Comparison of ENCODE assay signal across 7 cellular contexts in the genomic region with DNA sequence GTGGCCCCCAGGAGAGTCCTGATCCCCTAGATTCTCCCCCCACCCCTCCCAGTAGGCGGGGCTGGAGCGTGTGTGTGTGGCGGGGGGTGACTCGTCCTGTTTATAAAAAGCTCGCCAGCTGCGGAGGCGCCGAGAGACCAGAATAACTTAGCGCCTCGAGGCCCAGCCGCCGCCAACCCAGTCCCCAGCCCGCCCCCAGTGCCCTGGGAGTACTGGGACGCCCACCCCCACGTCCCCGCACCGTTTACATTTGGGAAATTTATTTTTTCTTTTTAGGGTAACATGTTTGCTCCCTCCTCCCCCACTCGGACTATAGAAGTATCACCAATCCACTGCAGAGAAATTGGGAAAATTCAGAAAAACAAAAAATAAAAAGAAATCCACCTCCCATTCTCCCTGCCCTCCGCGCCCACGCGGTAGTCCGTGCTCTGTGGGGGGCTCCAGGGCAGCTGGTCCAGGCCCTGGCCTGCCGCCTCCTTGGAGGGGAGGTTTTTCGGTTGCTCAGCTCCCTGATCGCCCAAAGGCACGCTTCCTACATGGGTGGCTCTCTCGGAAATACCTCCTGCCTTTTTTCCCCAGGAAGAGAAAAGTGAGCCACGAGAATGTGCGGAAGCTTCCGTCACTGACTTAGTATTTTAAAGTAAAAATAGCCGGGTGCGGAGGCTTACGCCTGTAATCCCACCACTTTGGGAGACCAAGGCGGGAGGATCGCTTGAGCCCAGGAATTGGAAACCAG. TPM values are rescaled to one million over a fixed set of nuclear protein-coding genes. Genes with fewer than 3 reads are reported as not detected.
DNase-seq lines count a peak whose midpoint lies in the region; ATAC-seq, FAIRE-seq and TF ChIP-seq lines count a peak whose summit lies in the region.

No MANE protein-coding gene starts in this region.

- H3K4me3 ChIP-seq in endodermal cell (ENCODE audit: low read length): peak overlapping the region; percentile 87

- no peaks in the 10 kb centered on the region for H3K36me3 Mint-ChIP-seq in activated CD8-positive, alpha-beta memory T cell treated with anti-CD3 and anti-CD28 coated beads, Interleukin-2, amount 10 ng/mL, durations not matched to agents 7 days and 5 days
- H3K36me3 Mint-ChIP-seq in endodermal cell (ENCODE audit: low read depth): peaks cover 3% of the 10 kb centered on the region
- peaks cover 6% of the 10 kb centered on the region for H3K36me3 Mint-ChIP-seq in stimulated activated memory B cell treated with anti-CD40 and anti-IgM and Interleukin-4, amounts not matched to agents 10 μg/mL and 1 μg/mL and 100 μg/mL, for 72 hours

- FAIRE-seq in GM12891 (lab: Jason Lieb, UNC): peak; percentile 28

- peaks cover 7% of the 10 kb centered on the region for H3K27me3 Mint-ChIP-seq in activated CD8-positive, alpha-beta memory T cell treated with anti-CD3 and anti-CD28 coated beads, Interleukin-2, amount 10 ng/mL, durations not matched to agents 7 days and 5 days
- peaks cover 15% of the 10 kb centered on the region for H3K27me3 Mint-ChIP-seq in endodermal cell (ENCODE audit: insufficient read depth)
- H3K27me3 Mint-ChIP-seq in stimulated activated memory B cell treated with anti-CD40 and anti-IgM and Interleukin-4, amounts not matched to agents 10 μg/mL and 1 μg/mL and 100 μg/mL, for 72 hours: peaks cover 17% of the 10 kb centered on the region

- WGBS in endodermal cell (ENCODE audit: insufficient coverage in 1 of 2, insufficient read length in 1 of 2), 2 experiments: 19 to 23% methylated on average over 19 to 34 of the region's 36 CpGs

- peak overlapping the region; percentile 77 for H3K9ac ChIP-seq in endodermal cell (ENCODE audit: extremely low read depth, low read length, poor library complexity, severe bottlenecking)

- no peaks in the 10 kb centered on the region for H3K4me1 ChIP-seq in endodermal cell (ENCODE audit: control insufficient read depth, insufficient read depth, low read length)

- H3K4me1 Mint-ChIP-seq in activated CD8-positive, alpha-beta memory T cell treated with anti-CD3 and anti-CD28 coated beads, Interleukin-2, amount 10 ng/mL, durations not matched to agents 7 days and 5 days: peaks cover 17% of the 10 kb centered on the region
- H3K4me1 Mint-ChIP-seq in endodermal cell: peaks cover 6% of the 10 kb centered on the region
- peaks cover 44% of the 10 kb centered on the region for H3K4me1 Mint-ChIP-seq in stimulated activated memory B cell treated with anti-CD40 and anti-IgM and Interleukin-4, amounts not matched to agents 10 μg/mL and 1 μg/mL and 100 μg/mL, for 72 hours

- peak overlapping the region; percentile 86 for H3K27ac ChIP-seq in endodermal cell (ENCODE audit: low read depth, low read length)

- H3K4me3 Mint-ChIP-seq in activated CD8-positive, alpha-beta memory T cell treated with anti-CD3 and anti-CD28 coated beads, Interleukin-2, amount 10 ng/mL, durations not matched to agents 7 days and 5 days: peak overlapping the region; percentile 83
- H3K4me3 Mint-ChIP-seq in endodermal cell: peak overlapping the region; percentile 78
- peak overlapping the region; percentile 86 for H3K4me3 Mint-ChIP-seq in stimulated activated memory B cell treated with anti-CD40 and anti-IgM and Interleukin-4, amounts not matched to agents 10 μg/mL and 1 μg/mL and 100 μg/mL, for 72 hours

- H3K9me3 Mint-ChIP-seq in activated CD8-positive, alpha-beta memory T cell treated with anti-CD3 and anti-CD28 coated beads, Interleukin-2, amount 10 ng/mL, durations not matched to agents 7 days and 5 days (ENCODE audit: low read depth): no peaks in the 10 kb centered on the region
- no peaks in the 10 kb centered on the region for H3K9me3 Mint-ChIP-seq in endodermal cell
- H3K9me3 Mint-ChIP-seq in stimulated activated memory B cell treated with anti-CD40 and anti-IgM and Interleukin-4, amounts not matched to agents 10 μg/mL and 1 μg/mL and 100 μg/mL, for 72 hours: no peaks in the 10 kb centered on the region

- ATAC-seq in activated CD8-positive, alpha-beta memory T cell treated with anti-CD3 and anti-CD28 coated beads, Interleukin-2, amount 10 ng/mL, durations not matched to agents 7 days and 5 days: no peak
- peak; percentile 13 for ATAC-seq in stimulated activated memory B cell treated with anti-CD40 and anti-IgM and Interleukin-4, amounts not matched to agents 10 μg/mL and 1 μg/mL and 100 μg/mL, for 72 hours
- ATAC-seq in GM18498 (IDR thresholded peaks at IDR 0.05; ENCODE audit: unreplicated experiment): no peak

- no peak for TF ChIP-seq POLR2A in GM12891 (IDR thresholded peaks at IDR 0.05; ENCODE audit: low read depth, low read length)

- H3K36me3 ChIP-seq in endodermal cell (ENCODE audit: control insufficient read depth, insufficient read depth, low read length): no peaks in the 10 kb centered on the region

- DNase-seq in GM12891 (ENCODE audit: insufficient read length, low spot score) (peak; percentile 72), NCI-H446 (lab: John Stamatoyannopoulos, UW) (peak; percentile 59 to 60), endodermal cell (peak; percentile 85), medulla oblongata (ENCODE audit: extremely low spot score) (peak; percentile 90)
- peak; percentile 74 for DNase-seq in activated CD8-positive, alpha-beta memory T cell treated with anti-CD3 and anti-CD28 coated beads, Interleukin-2, amount 10 ng/mL, durations not matched to agents 7 days and 5 days

- no peaks in the 10 kb centered on the region for H3K9me3 ChIP-seq in endodermal cell (ENCODE audit: control insufficient read depth, low read length)

- CTCF ChIA-PET in activated CD8-positive, alpha-beta memory T cell treated with anti-CD3 and anti-CD28 coated beads, Interleukin-2, amount 10 ng/mL, durations not matched to agents 7 days and 5 days (lab: Charles Lee): interaction anchor here (0.9 to 9.9 kb wide), 16 partner anchors 9 to 714 kb away, joined by 3 to 166 read pairs (median 5); a partner anchor contains a TSS

- H3K27ac Mint-ChIP-seq in activated CD8-positive, alpha-beta memory T cell treated with anti-CD3 and anti-CD28 coated beads, Interleukin-2, amount 10 ng/mL, durations not matched to agents 7 days and 5 days: peak overlapping the region; percentile 91
- H3K27ac Mint-ChIP-seq in endodermal cell: peak overlapping the region; percentile 91
- peak overlapping the region; percentile 81 for H3K27ac Mint-ChIP-seq in stimulated activated memory B cell treated with anti-CD40 and anti-IgM and Interleukin-4, amounts not matched to agents 10 μg/mL and 1 μg/mL and 100 μg/mL, for 72 hours

- no peak for TF ChIP-seq CTCF in endodermal cell (conservative IDR thresholded peaks at IDR 0.05)

- peaks cover 5% of the 10 kb centered on the region for H3K27me3 ChIP-seq in endodermal cell (ENCODE audit: control insufficient read depth, insufficient read depth, low read length, poor library complexity, severe bottlenecking)

TF ChIP-seq in GM12891, 5 proteins besides CTCF, POLR2A, EP300 and RAD21:
- TF ChIP-seq SPI1 (IDR thresholded peaks at IDR 0.05; ENCODE audit: low read depth, low read length) (no peak), PAX5 (IDR thresholded peaks at IDR 0.05; ENCODE audit: insufficient read depth, low read length, severe bottlenecking) (no peak), POU2F2 (IDR thresholded peaks at IDR 0.05; ENCODE audit: low read depth, low read length) (no peak), TAF1 (IDR thresholded peaks at IDR 0.05; ENCODE audit: low read depth, low read length) (no peak), POLR2AphosphoS5 (IDR thresholded peaks at IDR 0.05; ENCODE audit: low read depth, low read length) (no peak)

RNA-seq across cellular contexts. Expression of a gene that starts 1.5 kb away (rescaled TPM):
- 1.0 TPM for polyA plus RNA-seq in GM12891 (2012; ENCODE audit: low read depth, missing spikeins)
- total RNA-seq in activated CD8-positive, alpha-beta memory T cell treated with anti-CD3 and anti-CD28 coated beads, Interleukin-2, amount 10 ng/mL, durations not matched to agents 7 days and 5 days: 1 to 10 TPM; 3.5 to 3.7 TPM
- total RNA-seq in endodermal cell: 1 to 10 TPM; 3.6 to 3.9 TPM
- 13.9 TPM for polyA plus RNA-seq in endodermal cell (2013, experiment 1 of 2)
- 13.6 TPM for polyA plus RNA-seq in endodermal cell (2013, experiment 2 of 2)

RNA-seq across cellular contexts. Expression of a gene that starts 12.3 kb away (rescaled TPM):
- 10.6 TPM for polyA plus RNA-seq in GM12891 (2012; ENCODE audit: low read depth, missing spikeins)
- total RNA-seq in activated CD8-positive, alpha-beta memory T cell treated with anti-CD3 and anti-CD28 coated beads, Interleukin-2, amount 10 ng/mL, durations not matched to agents 7 days and 5 days: 10 to 100 TPM in 1 of 2 experiments, 1 to 10 TPM in 1; 8.2 to 12.9 TPM
- total RNA-seq in endodermal cell: 10 to 100 TPM; 20.9 to 21.8 TPM
- polyA plus RNA-seq in endodermal cell (2013, experiment 1 of 2): 21.9 TPM
- polyA plus RNA-seq in endodermal cell (2013, experiment 2 of 2): 18.8 TPM

RNA-seq across cellular contexts. Expression of a gene that starts 20.9 kb away (rescaled TPM):
- 0.17 TPM for polyA plus RNA-seq in GM12891 (2012; ENCODE audit: low read depth, missing spikeins)
- total RNA-seq in activated CD8-positive, alpha-beta memory T cell treated with anti-CD3 and anti-CD28 coated beads, Interleukin-2, amount 10 ng/mL, durations not matched to agents 7 days and 5 days: under 1 TPM; 0.14 to 0.23 TPM
- 1 to 10 TPM; 1.1 to 2.4 TPM for total RNA-seq in endodermal cell
- polyA plus RNA-seq in endodermal cell (2013, experiment 1 of 2): 0.93 TPM
- polyA plus RNA-seq in endodermal cell (2013, experiment 2 of 2): 1.1 TPM

RNA-seq across cellular contexts. Expression of a gene that starts 31.7 kb away (rescaled TPM):
- polyA plus RNA-seq in GM12891 (2012; ENCODE audit: low read depth, missing spikeins): 201 TPM
- total RNA-seq in activated CD8-positive, alpha-beta memory T cell treated with anti-CD3 and anti-CD28 coated beads, Interleukin-2, amount 10 ng/mL, durations not matched to agents 7 days and 5 days: 10 to 100 TPM; 57.1 to 66.2 TPM
- 10 to 100 TPM; 10.6 to 11.0 TPM for total RNA-seq in endodermal cell
- 6.8 TPM for polyA plus RNA-seq in endodermal cell (2013, experiment 1 of 2)
- polyA plus RNA-seq in endodermal cell (2013, experiment 2 of 2): 3.1 TPM

RNA-seq across cellular contexts. Expression of a gene that starts 52.4 kb away (rescaled TPM):
- polyA plus RNA-seq in GM12891 (2012; ENCODE audit: low read depth, missing spikeins): 6.7 TPM
- total RNA-seq in activated CD8-positive, alpha-beta memory T cell treated with anti-CD3 and anti-CD28 coated beads, Interleukin-2, amount 10 ng/mL, durations not matched to agents 7 days and 5 days: 10 to 100 TPM in 1 of 2 experiments, 1 to 10 TPM in 1; 8.0 to 11.2 TPM
- 10 to 100 TPM; 52.9 to 58.8 TPM for total RNA-seq in endodermal cell
- polyA plus RNA-seq in endodermal cell (2013, experiment 1 of 2): 57.1 TPM
- 50.7 TPM for polyA plus RNA-seq in endodermal cell (2013, experiment 2 of 2)
